Comparison of ENCODE assay signal across 30 cellular contexts in genomic region chr5:132085686-132086085, GRCh38. TPM values are rescaled to one million over a fixed set of nuclear protein-coding genes. Genes with fewer than 3 reads are reported as not detected.
A peak's percentile ranks its signal among the peaks of the same experiment; 100 is the strongest.
DNase-seq lines count a peak whose midpoint lies in the region; ATAC-seq, FAIRE-seq and TF ChIP-seq lines count a peak whose summit lies in the region.
"Had no signal": no experiment of that assay in that cellular context is flagged by ENCODE, and none has a peak within 500 bp of the region (broad histone marks: within the 10 kb centered on the region; RNA-seq: fewer than 3 reads in every experiment).

No MANE protein-coding gene starts in this region.

- no peaks in the 10 kb centered on the region for H3K36me3 Mint-ChIP-seq in stimulated activated memory B cell treated with anti-CD40 and anti-IgM and Interleukin-4, amounts not matched to agents 10 μg/mL and 1 μg/mL and 100 μg/mL, for 72 hours
- no peaks in the 10 kb centered on the region for H3K36me3 Mint-ChIP-seq in glutamatergic neuron (ENCODE audit: unreplicated experiment)
- H3K36me3 Mint-ChIP-seq: CD4-positive, CD25-positive, alpha-beta regulatory T cell; stimulated activated naive B cell treated with anti-CD40 and anti-IgM and Interleukin-4, amounts not matched to agents 10 μg/mL and 1 μg/mL and 100 μg/mL, for 72 hours had no signal

- peaks cover 0 to 29% (median 20%) of the 10 kb centered on the region in 12 donors for H3K4me1 ChIP-seq in heart left ventricle
- peaks cover 26% of the 10 kb centered on the region for H3K4me1 ChIP-seq in endothelial cell of umbilical vein (ENCODE audit: control insufficient read depth, extremely low read depth, insufficient read depth, low read length)

- H3K4me3 ChIP-seq in heart left ventricle (no peak overlapping the region), endothelial cell of umbilical vein (replicated peaks in 1 of 3; ENCODE audit: insufficient read depth in 1 of 3, low read depth in 1 of 3, low read length in 3 of 3) (no peak overlapping the region)
- H3K4me3 ChIP-seq: tibial artery had no signal

- no peak for FAIRE-seq in endothelial cell of umbilical vein (lab: Jason Lieb, UNC)
- FAIRE-seq: D721Med, endometrium, small intestine had no signal

- H3K9me3 ChIP-seq in heart left ventricle (no peaks in the 10 kb centered on the region), endothelial cell of umbilical vein (replicated peaks; ENCODE audit: control insufficient read depth, insufficient read depth, low read length) (no peaks in the 10 kb centered on the region)
- H3K9me3 ChIP-seq: neutrophil, tibial artery had no signal

- POLR2A ChIA-PET in RWPE1 (lab: Yijun Ruan, JAX; ENCODE audit: low non-redundant PET), result no interaction called here
- POLR2A ChIA-PET in endothelial cell of umbilical vein (lab: Charles Lee), result interaction anchor here (0.8 to 1.1 kb wide), 3 partner anchors 9 to 19 kb away, joined by 3 to 5 read pairs (median 3); no protein-coding TSS in a partner anchor

- no peaks in the 10 kb centered on the region for H3K27me3 Mint-ChIP-seq in stimulated activated memory B cell treated with anti-CD40 and anti-IgM and Interleukin-4, amounts not matched to agents 10 μg/mL and 1 μg/mL and 100 μg/mL, for 72 hours
- peaks cover 3% of the 10 kb centered on the region for H3K27me3 Mint-ChIP-seq in glutamatergic neuron (ENCODE audit: unreplicated experiment)
- H3K27me3 Mint-ChIP-seq: CD4-positive, CD25-positive, alpha-beta regulatory T cell; IgD-negative memory B cell; stimulated activated naive B cell treated with anti-CD40 and anti-IgM and Interleukin-4, amounts not matched to agents 10 μg/mL and 1 μg/mL and 100 μg/mL, for 72 hours had no signal

- dilution Hi-C loops in endothelial cell of umbilical vein (cut with MboI; ENCODE audit: extremely low pct_ligation_motif_present, low sequenced_read_pairs), result no loop called here

- H3K27ac ChIP-seq in heart left ventricle (peak overlapping the region in 7 of 12 donors; percentile 9 to 78 (median 43)), RWPE1 (peak overlapping the region; percentile 73), endothelial cell of umbilical vein (ENCODE audit: insufficient read depth, low read depth, low read length) (peak overlapping the region; percentile 91)
- H3K27ac ChIP-seq: neutrophil had no signal

- TF ChIP-seq CTCF in heart left ventricle (IDR thresholded peaks at IDR 0.05), result no peak
- TF ChIP-seq CTCF in RWPE1 (conservative IDR thresholded peaks at IDR 0.05; ENCODE audit: low read depth), result no peak
- TF ChIP-seq CTCF in endothelial cell of umbilical vein (IDR thresholded peaks at IDR 0.05; ENCODE audit: extremely low read depth in 1 of 2, insufficient read depth in 1 of 2, low read depth in 1 of 2, low read length in 2 of 2), result no peak
- TF ChIP-seq CTCF in glutamatergic neuron (IDR thresholded peaks at IDR 0.05; ENCODE audit: partially characterized antibody, unreplicated experiment), result no peak

- H3K27ac Mint-ChIP-seq in stimulated activated memory B cell treated with anti-CD40 and anti-IgM and Interleukin-4, amounts not matched to agents 10 μg/mL and 1 μg/mL and 100 μg/mL, for 72 hours, result peak overlapping the region; percentile 16
- H3K27ac Mint-ChIP-seq in glutamatergic neuron (ENCODE audit: unreplicated experiment), result no peak overlapping the region
- H3K27ac Mint-ChIP-seq: IgD-negative memory B cell had no signal

- BruUV-seq in endothelial cell of umbilical vein (replicated peaks; lab: Mats Ljungman, UMichigan), result no TSS peak

- H4K20me1 ChIP-seq in endothelial cell of umbilical vein (replicated peaks; ENCODE audit: control insufficient read depth, extremely low read depth, insufficient read depth, low read length), result no peaks in the 10 kb centered on the region

- peaks cover 24% of the 10 kb centered on the region for H3K4me1 Mint-ChIP-seq in stimulated activated memory B cell treated with anti-CD40 and anti-IgM and Interleukin-4, amounts not matched to agents 10 μg/mL and 1 μg/mL and 100 μg/mL, for 72 hours
- no peaks in the 10 kb centered on the region for H3K4me1 Mint-ChIP-seq in glutamatergic neuron (ENCODE audit: low read depth, unreplicated experiment)

- H3K9ac ChIP-seq in endothelial cell of umbilical vein (replicated peaks; ENCODE audit: extremely low read depth, insufficient read depth, low read length), result no peak overlapping the region

- no peak for TF ChIP-seq POLR2A in heart left ventricle (IDR thresholded peaks at IDR 0.05)
- no peak for TF ChIP-seq POLR2A in endothelial cell of umbilical vein (IDR thresholded peaks at IDR 0.05; ENCODE audit: low read depth, low read length)

- no peaks in the 10 kb centered on the region for H3K27me3 ChIP-seq in heart left ventricle
- H3K27me3 ChIP-seq in endothelial cell of umbilical vein (ENCODE audit: control insufficient read depth in 2 of 2, insufficient read depth in 2 of 2, low read length in 2 of 2), result no peaks in the 10 kb centered on the region
- H3K27me3 ChIP-seq: neutrophil, tibial artery had no signal

- no peak overlapping the region for H3K4me3 Mint-ChIP-seq in stimulated activated memory B cell treated with anti-CD40 and anti-IgM and Interleukin-4, amounts not matched to agents 10 μg/mL and 1 μg/mL and 100 μg/mL, for 72 hours
- no peak overlapping the region for H3K4me3 Mint-ChIP-seq in glutamatergic neuron (ENCODE audit: unreplicated experiment)
- H3K4me3 Mint-ChIP-seq: IgD-negative memory B cell; stimulated activated naive B cell treated with anti-CD40 and anti-IgM and Interleukin-4, amounts not matched to agents 10 μg/mL and 1 μg/mL and 100 μg/mL, for 72 hours had no signal

- H3K9me3 Mint-ChIP-seq in stimulated activated memory B cell treated with anti-CD40 and anti-IgM and Interleukin-4, amounts not matched to agents 10 μg/mL and 1 μg/mL and 100 μg/mL, for 72 hours, result no peaks in the 10 kb centered on the region
- peaks cover 1% of the 10 kb centered on the region for H3K9me3 Mint-ChIP-seq in glutamatergic neuron (ENCODE audit: unreplicated experiment)
- H3K9me3 Mint-ChIP-seq: IgD-negative memory B cell; stimulated activated naive B cell treated with anti-CD40 and anti-IgM and Interleukin-4, amounts not matched to agents 10 μg/mL and 1 μg/mL and 100 μg/mL, for 72 hours had no signal

- intact Hi-C loops in heart left ventricle (cut with DNase I) (loop anchor here in 1 of 10 donors (1.0 kb wide), 1 partner anchor 18 kb away; no protein-coding TSS in a partner anchor), Right ventricle myocardium inferior (cut with DNase I) (no loop called here), endothelial cell of umbilical vein (cut with micrococcal nuclease) (loop anchor here (1.0 to 5.0 kb wide), 8 partner anchors 12 to 450 kb away; partner anchors contain the start of genes CSF2, RAPGEF6 and SLC22A4)

- WGBS in heart left ventricle, 4 donors, result 79 to 88% (median 80%) methylated on average over 4 of the region's 4 CpGs

- H3K79me2 ChIP-seq in endothelial cell of umbilical vein (ENCODE audit: control insufficient read depth, insufficient read depth, low read length), result no peaks in the 10 kb centered on the region

- ATAC-seq in heart left ventricle (no peak), Right ventricle myocardium inferior (no peak)
- ATAC-seq in stimulated activated memory B cell treated with anti-CD40 and anti-IgM and Interleukin-4, amounts not matched to agents 10 μg/mL and 1 μg/mL and 100 μg/mL, for 72 hours, result no peak
- ATAC-seq: HCT116; stimulated activated naive B cell treated with anti-CD40 and anti-IgM and Interleukin-4, amounts not matched to agents 10 μg/mL and 1 μg/mL and 100 μg/mL, for 72 hours had no signal

- no peak overlapping the region for H3K4me2 ChIP-seq in endothelial cell of umbilical vein (ENCODE audit: insufficient read depth, low read length)

- no peak overlapping the region for H2AFZ ChIP-seq in endothelial cell of umbilical vein (ENCODE audit: low read depth, low read length)

- no peaks in the 10 kb centered on the region for H3K9me1 ChIP-seq in endothelial cell of umbilical vein (replicated peaks; ENCODE audit: control insufficient read depth, extremely low read depth, insufficient read depth, low read length)

- CTCF ChIA-PET in RWPE1 (lab: Yijun Ruan, JAX), result interaction anchor here (0.6 to 1.5 kb wide), 2 partner anchors 17 to 23 kb away, joined by 3 to 6 read pairs; no protein-coding TSS in a partner anchor
- CTCF ChIA-PET in endothelial cell of umbilical vein (lab: Charles Lee), result interaction anchor here (0.9 to 2.3 kb wide), 12 partner anchors 8 to 302 kb away, joined by 3 to 12 read pairs (median 4); partner anchors contain the start of gene CSF2

- no peaks in the 10 kb centered on the region for H3K36me3 ChIP-seq in heart left ventricle
- no peaks in the 10 kb centered on the region for H3K36me3 ChIP-seq in endothelial cell of umbilical vein (ENCODE audit: control insufficient read depth in 2 of 2, extremely low read depth in 1 of 2, insufficient read depth in 2 of 2, low read length in 2 of 2)
- H3K36me3 ChIP-seq: neutrophil, tibial artery had no signal

- DNase-seq in heart left ventricle, result peak in 1 of 5 donors; percentile 19
- no peak for DNase-seq in Right ventricle myocardium inferior (ENCODE audit: missing footprints)
- no peak for DNase-seq in RWPE1 (ENCODE audit: low spot score)
- DNase-seq in endothelial cell of umbilical vein (ENCODE audit: low read depth, low spot score), result no peak
- DNase-seq in glutamatergic neuron, result no peak
- no peak for DNase-seq in stimulated activated CD4-positive, alpha-beta T cell treated with anti-CD3 and anti-CD28 coated beads, Interleukin-4, amount 100 ng/mL, for 4 hours
- DNase-seq in germinal center (ENCODE audit: low spot score), result no peak
- DNase-seq: activated CD4-positive, CD25-positive, alpha-beta regulatory T cell; activated naive CD4-positive, alpha-beta T cell treated with anti-CD3 and anti-CD28 coated beads, Interleukin-2, amount 50 U/mL, for 16 hours; activated T-cell treated with anti-CD3 and anti-CD28 coated beads, Interleukin-2, amount 50 U/mL, for 48 hours; CD4-positive, CD25-positive, alpha-beta regulatory T cell; head of caudate nucleus; NCI-H1105; NCI-H1930; NCI-H2227 treated with DMSO at 0.1 percent for 48 hours; small intestine; stimulated activated CD4-positive, alpha-beta T cell treated with anti-CD3 and anti-CD28 coated beads, Interleukin-1b, Interleukin-23, amount 100 ng/mL, for 48 hours; stimulated activated naive B cell treated with anti-CD40 and anti-IgM and Interleukin-4, amounts not matched to agents 10 μg/mL and 1 μg/mL and 100 μg/mL, for 72 hours had no signal

RNA-seq across cellular contexts. Expression of gene CSF2, which starts 12.1 kb away (rescaled TPM):
- total RNA-seq in heart left ventricle (under 1 TPM in 1 of 9 donors, not detected in 8; 0.67 TPM), Right ventricle myocardium inferior (not detected), endothelial cell of umbilical vein (not detected in 2 replicates), glutamatergic neuron (ENCODE audit: unreplicated experiment) (not detected)
- polyA plus RNA-seq in heart left ventricle (not detected), endothelial cell of umbilical vein (not detected in 2 replicates)
- 0.08 TPM in 1 of 2 replicates, not detected in the other for polyA plus RNA-seq in endothelial cell of umbilical vein (2011; cell fraction: cytosol; rRNA removed)
- not detected in 2 replicates for polyA plus RNA-seq in endothelial cell of umbilical vein (2011; cell fraction: nucleus; rRNA removed)
- 0.48 TPM in 1 of 2 replicates, not detected in the other for polyA plus RNA-seq in endothelial cell of umbilical vein (2012)
- not detected in 2 replicates for polyA minus RNA-seq in endothelial cell of umbilical vein
- polyA minus RNA-seq in endothelial cell of umbilical vein (2011; cell fraction: cytosol; rRNA and poly(A)+ RNA removed), result not detected
- polyA minus RNA-seq in endothelial cell of umbilical vein (2011; cell fraction: nucleus; rRNA and poly(A)+ RNA removed), result not detected in 2 replicates
- total RNA-seq: cardiac septum; CD4-positive, CD25-positive, alpha-beta regulatory T cell; pulmonary artery endothelial cell had no signal
- polyA plus RNA-seq: CD4-positive, CD25-positive, alpha-beta regulatory T cell; IgD-negative memory B cell had no signal

RNA-seq across cellular contexts. Expression of gene IL3, which starts 25.2 kb away (rescaled TPM):
- not detected for total RNA-seq in heart left ventricle
- not detected for polyA plus RNA-seq in heart left ventricle
- total RNA-seq in Right ventricle myocardium inferior, result not detected
- not detected in 2 replicates for total RNA-seq in endothelial cell of umbilical vein
- polyA plus RNA-seq in endothelial cell of umbilical vein, result not detected in 2 replicates
- polyA plus RNA-seq in endothelial cell of umbilical vein (2011; cell fraction: cytosol; rRNA removed), result not detected in 2 replicates
- not detected in 2 replicates for polyA plus RNA-seq in endothelial cell of umbilical vein (2011; cell fraction: nucleus; rRNA removed)
- polyA plus RNA-seq in endothelial cell of umbilical vein (2012), result not detected in 2 replicates
- not detected in 2 replicates for polyA minus RNA-seq in endothelial cell of umbilical vein
- polyA minus RNA-seq in endothelial cell of umbilical vein (2011; cell fraction: cytosol; rRNA and poly(A)+ RNA removed), result not detected
- polyA minus RNA-seq in endothelial cell of umbilical vein (2011; cell fraction: nucleus; rRNA and poly(A)+ RNA removed), result not detected in 2 replicates
- not detected for total RNA-seq in glutamatergic neuron (ENCODE audit: unreplicated experiment)
- total RNA-seq: cardiac septum; CD4-positive, CD25-positive, alpha-beta regulatory T cell; M059J; mammary epithelial cell; pulmonary artery endothelial cell; RPMI7951 had no signal
- polyA plus RNA-seq: CD4-positive, CD25-positive, alpha-beta regulatory T cell; IgD-negative memory B cell; mammary epithelial cell; small intestine had no signal
